1 cellular context compared by ENCODE assay signal in genomic region chr15:29623240-29623639, GRCh38.
TF ChIP-seq lines count a peak whose summit lies in the region.

No MANE protein-coding gene starts in this region.

TF ChIP-seq in WTC11, 78 proteins besides CTCF, POLR2A, EP300 and RAD21 (continued from another document):
- TF ChIP-seq ZNF281 (CRISPR knock-in tag; IDR thresholded peaks at IDR 0.05): no peak
